Comparison of ENCODE assay signal across 9 cellular contexts in genomic region chr20:32358632-32358882, GRCh38. TPM values are rescaled to one million over a fixed set of nuclear protein-coding genes. Genes with fewer than 3 reads are reported as not detected.
A peak's percentile ranks its signal among the peaks of the same experiment; 100 is the strongest.
DNase-seq lines count a peak whose midpoint lies in the region; ATAC-seq and TF ChIP-seq lines count a peak whose summit lies in the region.
"Had no signal": no experiment of that assay in that cellular context is flagged by ENCODE, and none has a peak within 500 bp of the region (broad histone marks: within the 10 kb centered on the region; RNA-seq: fewer than 3 reads in every experiment).

No MANE protein-coding gene starts in this region.

- H3K27ac ChIP-seq in GM23338 (ENCODE audit: low read depth), result no peak overlapping the region
- peak overlapping the region; percentile 96 for H3K27ac ChIP-seq in WERI-Rb-1
- no peak overlapping the region for H3K27ac ChIP-seq in iPS DF 6.9 (ENCODE audit: low read length)
- peak overlapping the region; percentile 90 to 99 (median 98) for H3K27ac ChIP-seq in spleen

- H3K9me3 Mint-ChIP-seq in GM23338, result no peaks in the 10 kb centered on the region; the same call in 2 of the 3 replicates
- no peaks in the 10 kb centered on the region for H3K9me3 Mint-ChIP-seq in activated T-cell treated with anti-CD3 and anti-CD28 coated beads, Interleukin-2, amount 50 U/mL, for 72 hours
- H3K9me3 Mint-ChIP-seq: neural crest cell had no signal

- H3K4me2 ChIP-seq in GM23338, result peak overlapping the region; percentile 77; the same call in 1 of the 2 replicates

- H3K4me1 ChIP-seq in GM23338 (ENCODE audit: insufficient read depth) (peaks cover 21% of the 10 kb centered on the region), iPS DF 6.9 (ENCODE audit: control insufficient read depth, insufficient read depth, low read length) (no peaks in the 10 kb centered on the region), spleen (peaks cover 12 to 74% (median 55%) of the 10 kb centered on the region in 6 donors)

- peaks cover 41% of the 10 kb centered on the region for H3K79me2 ChIP-seq in GM23338 (replicated peaks; ENCODE audit: insufficient read depth)

- no peak overlapping the region for H2AFZ ChIP-seq in GM23338

- peaks cover 18% of the 10 kb centered on the region for H3F3A ChIP-seq in GM23338 (replicated peaks; ENCODE audit: low read depth)

- H3K4me1 Mint-ChIP-seq in GM23338, result peaks cover 12% of the 10 kb centered on the region
- peaks cover 86% of the 10 kb centered on the region for H3K4me1 Mint-ChIP-seq in activated T-cell treated with anti-CD3 and anti-CD28 coated beads, Interleukin-2, amount 50 U/mL, for 72 hours (ENCODE audit: low read depth)

- TF ChIP-seq POLR2A in spleen (IDR thresholded peaks at IDR 0.05), result no peak

- H3K36me3 ChIP-seq in GM23338 (ENCODE audit: insufficient read depth) (no peaks in the 10 kb centered on the region), WERI-Rb-1 (peaks cover 20% of the 10 kb centered on the region), iPS DF 6.9 (ENCODE audit: control insufficient read depth, insufficient read depth, low read length) (no peaks in the 10 kb centered on the region), spleen (no peaks in the 10 kb centered on the region)

- WGBS in iPS DF 6.9 (ENCODE audit: insufficient coverage, insufficient read length), result no CpG with 5 or more reads among the region's 35 CpGs
- WGBS in spleen, 5 donors, result 1% methylated on average over 20 to 35 of the region's 35 CpGs; no CpG with 5 or more reads in 3 of the 5 donors

- intact Hi-C loops in spleen (cut with DNase I; ENCODE audit: low total_unique reads), result loop anchor here (5.0 kb wide), 1 partner anchor 76 kb away; no protein-coding TSS in a partner anchor

- peaks cover 6% of the 10 kb centered on the region; the same call in 1 of the 3 replicates for H3K36me3 Mint-ChIP-seq in GM23338 (ENCODE audit: low read depth)
- peaks cover 6 to 30% of the 10 kb centered on the region in 2 donors for H3K36me3 Mint-ChIP-seq in activated T-cell treated with anti-CD3 and anti-CD28 coated beads, Interleukin-2, amount 50 U/mL, for 72 hours (ENCODE audit: insufficient read depth in 2 of 2)

- H3K9me3 ChIP-seq in WERI-Rb-1 (ENCODE audit: severe bottlenecking), result no peaks in the 10 kb centered on the region
- H3K9me3 ChIP-seq in iPS DF 6.9 (ENCODE audit: control insufficient read depth, insufficient read depth, low read length), result no peaks in the 10 kb centered on the region; the same call in 1 of the 2 replicates
- no peaks in the 10 kb centered on the region for H3K9me3 ChIP-seq in spleen

- H3K27ac Mint-ChIP-seq in GM23338, result no peak overlapping the region
- no peak overlapping the region for H3K27ac Mint-ChIP-seq in activated T-cell treated with anti-CD3 and anti-CD28 coated beads, Interleukin-2, amount 50 U/mL, for 72 hours

- peaks cover 42% of the 10 kb centered on the region for H4K20me1 ChIP-seq in GM23338 (replicated peaks; ENCODE audit: insufficient read depth)

- TF ChIP-seq CTCF in GM23338 (conservative IDR thresholded peaks at IDR 0.05; ENCODE audit: low read depth in 2 of 2) (no peak), WERI-Rb-1 (IDR thresholded peaks at IDR 0.05; ENCODE audit: low read depth, low read length) (no peak), spleen (IDR thresholded peaks at IDR 0.05 in 8 of 11, conservative IDR thresholded peaks at IDR 0.05 in 3 of 11) (no peak), GM20000 (IDR thresholded peaks at IDR 0.05; ENCODE audit: extremely low read depth, missing control alignments) (no peak)

- peaks cover 55% of the 10 kb centered on the region for H3K27me3 Mint-ChIP-seq in GM23338 (ENCODE audit: insufficient read depth, low read depth, poor library complexity)
- H3K27me3 Mint-ChIP-seq in activated T-cell treated with anti-CD3 and anti-CD28 coated beads, Interleukin-2, amount 50 U/mL, for 72 hours (ENCODE audit: low read depth), result no peaks in the 10 kb centered on the region

- DNase-seq in GM23338 (ENCODE audit: low spot score), result no peak
- DNase-seq in WERI-Rb-1, result no peak
- DNase-seq in iPS DF 6.9 (ENCODE audit: low read depth, low spot score), result no peak
- no peak for DNase-seq in spleen
- DNase-seq in GM20000 (ENCODE audit: low spot score), result no peak
- no peak for DNase-seq in mucosa of gallbladder (ENCODE audit: low spot score)
- DNase-seq in activated T-cell treated with anti-CD3 and anti-CD28 coated beads, Interleukin-2, amount 50 U/mL, for 72 hours, result no peak

- ATAC-seq in GM23338 (no peak), GM18520 (IDR thresholded peaks at IDR 0.05; ENCODE audit: unreplicated experiment) (no peak)
- no peak for ATAC-seq in activated T-cell treated with anti-CD3 and anti-CD28 coated beads, Interleukin-2, amount 50 U/mL, for 72 hours (replicated peaks in 1 of 2)

- H3K4me3 ChIP-seq in GM23338 (peak overlapping the region; percentile 93), WERI-Rb-1 (ENCODE audit: low read depth, low read length) (peak overlapping the region; percentile 83), iPS DF 6.9 (ENCODE audit: low read length) (peak overlapping the region; percentile 86), spleen (peak overlapping the region; percentile 82 to 97 (median 91))

- H3K4me3 Mint-ChIP-seq in GM23338, result no peak overlapping the region; the same call in 2 of the 3 replicates
- peak overlapping the region in 1 of 2 donors; percentile 27 for H3K4me3 Mint-ChIP-seq in activated T-cell treated with anti-CD3 and anti-CD28 coated beads, Interleukin-2, amount 50 U/mL, for 72 hours

- no peaks in the 10 kb centered on the region for H3K9me2 ChIP-seq in GM23338 (ENCODE audit: insufficient read depth)

- H3K27me3 ChIP-seq in GM23338 (ENCODE audit: insufficient read depth) (peaks cover 67% of the 10 kb centered on the region), WERI-Rb-1 (ENCODE audit: insufficient read depth, low read depth, severe bottlenecking) (no peaks in the 10 kb centered on the region), iPS DF 6.9 (ENCODE audit: control insufficient read depth, insufficient read depth, low read length) (peaks cover 15% of the 10 kb centered on the region), spleen (replicated peaks in 1 of 7) (no peaks in the 10 kb centered on the region)

TF ChIP-seq in GM23338, 12 proteins besides CTCF, POLR2A, EP300 and RAD21:
- no peak for TF ChIP-seq JUNB (IDR thresholded peaks at IDR 0.05; ENCODE audit: unreplicated experiment)
- no peak for TF ChIP-seq CREB1 (CRISPR knock-in tag; IDR thresholded peaks at IDR 0.05; ENCODE audit: low read depth)
- TF ChIP-seq, protein P1, sequence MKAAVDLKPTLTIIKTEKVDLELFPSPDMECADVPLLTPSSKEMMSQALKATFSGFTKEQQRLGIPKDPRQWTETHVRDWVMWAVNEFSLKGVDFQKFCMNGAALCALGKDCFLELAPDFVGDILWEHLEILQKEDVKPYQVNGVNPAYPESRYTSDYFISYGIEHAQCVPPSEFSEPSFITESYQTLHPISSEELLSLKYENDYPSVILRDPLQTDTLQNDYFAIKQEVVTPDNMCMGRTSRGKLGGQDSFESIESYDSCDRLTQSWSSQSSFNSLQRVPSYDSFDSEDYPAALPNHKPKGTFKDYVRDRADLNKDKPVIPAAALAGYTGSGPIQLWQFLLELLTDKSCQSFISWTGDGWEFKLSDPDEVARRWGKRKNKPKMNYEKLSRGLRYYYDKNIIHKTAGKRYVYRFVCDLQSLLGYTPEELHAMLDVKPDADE (IDR thresholded peaks at IDR 0.05), result no peak
- TF ChIP-seq REST (IDR thresholded peaks at IDR 0.05; ENCODE audit: unreplicated experiment), result no peak
- no peak for TF ChIP-seq ZNF331 (CRISPR knock-in tag; IDR thresholded peaks at IDR 0.05; ENCODE audit: low read depth)
- no peak for TF ChIP-seq EZH2phosphoT487 (IDR thresholded peaks at IDR 0.05; ENCODE audit: unreplicated experiment)
- TF ChIP-seq EZH2 (IDR thresholded peaks at IDR 0.05; ENCODE audit: low read depth, unreplicated experiment), result no peak
- TF ChIP-seq ZNF114 (CRISPR knock-in tag; IDR thresholded peaks at IDR 0.05), result no peak
- TF ChIP-seq STAT1 (IDR thresholded peaks at IDR 0.05; ENCODE audit: unreplicated experiment), result no peak
- no peak for TF ChIP-seq POLR2AphosphoS5 (IDR thresholded peaks at IDR 0.05; ENCODE audit: low read depth)

RNA-seq across cellular contexts. Expression of gene ASXL1, which starts 0.4 kb away (rescaled TPM):
- total RNA-seq in GM23338 (2014; rRNA removed; shearing (Covaris generic)), result 29.0 and 33.0 TPM in 2 replicates
- polyA plus RNA-seq in GM23338 (2016; fragmentation: Nextera tagmentation; extraction: Ambion mirVana) (10.4 and 20.8 TPM in 2 replicates), spleen (10 to 100 TPM; 14.1 to 33.6 (median 29.4) TPM)
- total RNA-seq in spleen (100 to 1,000 TPM in 4 of 7 donors, 10 to 100 TPM in 3; 88.2 to 149 (median 101) TPM), mucosa of gallbladder (48.0 TPM)
- 100 to 1,000 TPM; 158 to 168 TPM for total RNA-seq in activated T-cell treated with anti-CD3 and anti-CD28 coated beads, Interleukin-2, amount 50 U/mL, for 72 hours

Comparison
In these comparisons a context has a peak if more than half of its experiments do, and no peak if none do; other contexts are left out.
1. H3K27ac ChIP-seq: peak in WERI-Rb-1 (single experiment) and spleen (8 of 8); none in GM23338 (single experiment) and iPS DF 6.9 (single experiment).
2. Peak in every context shown above with its lines, with median percentiles within 50 percentile points of each other: H3K4me3 ChIP-seq.